ENCODE assay signal across 11 cellular contexts in the genomic region with DNA sequence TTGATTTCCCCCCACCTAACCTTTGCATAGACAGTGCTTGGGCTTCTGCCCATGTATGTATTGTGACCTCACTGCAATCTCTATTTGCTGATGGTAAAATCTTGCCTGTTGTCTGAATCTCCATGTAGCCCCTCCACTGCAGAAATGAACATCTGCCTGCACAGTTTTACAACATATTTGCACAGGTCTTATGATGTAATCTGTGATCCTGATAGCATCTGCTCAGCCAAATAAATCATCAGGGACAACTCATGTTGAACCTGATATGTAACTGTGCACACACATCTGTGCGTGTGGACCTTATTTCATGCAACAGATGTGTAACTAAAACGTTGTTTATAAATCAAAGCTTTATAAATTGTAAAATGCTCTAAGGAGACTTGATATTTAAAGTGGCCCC.
"Had no signal": no experiment of that assay in that cellular context is flagged by ENCODE, and none has a peak within 500 bp of the region (broad histone marks: within the 10 kb centered on the region; RNA-seq: fewer than 3 reads in every experiment).

No MANE protein-coding gene starts in this region.

- ATAC-seq: gastroesophageal sphincter had no signal

- DNase-seq: activated CD4-positive, alpha-beta T cell treated with anti-CD3 and anti-CD28 coated beads, Interleukin-2, amount 50 U/mL, for 1 hour; activated effector memory CD4-positive, alpha-beta T cell treated with Interleukin-2 at 50 U/mL for 16 hours; amygdala; cortex of kidney; effector CD8-positive, alpha-beta T cell; midbrain; naive B cell; retina; stomach; uterus had no signal
